ENCODE assay signal across 17 cellular contexts in genomic region chr5:179167871-179168451, GRCh38.
DNase-seq lines count a peak whose midpoint lies in the region; ATAC-seq and TF ChIP-seq lines count a peak whose summit lies in the region.
"Had no signal": no experiment of that assay in that cellular context is flagged by ENCODE, and none has a peak within 500 bp of the region (broad histone marks: within the 10 kb centered on the region; RNA-seq: fewer than 3 reads in every experiment).

No MANE protein-coding gene starts in this region.

- H3K27me3 Mint-ChIP-seq in CD8-positive, alpha-beta T cell (ENCODE audit: low read depth), result peaks cover 11% of the 10 kb centered on the region
- peaks cover 0 to 6% of the 10 kb centered on the region in 2 donors for H3K27me3 Mint-ChIP-seq in natural killer cell (ENCODE audit: low read depth in 2 of 2)

- H3K36me3 ChIP-seq in BLaER1, result no peaks in the 10 kb centered on the region
- no peaks in the 10 kb centered on the region for H3K36me3 ChIP-seq in CD8-positive, alpha-beta T cell (ENCODE audit: insufficient read depth, low read length)
- H3K36me3 ChIP-seq: adrenal gland, cardiac muscle cell, pancreas, thyroid gland had no signal

- H3K9me3 Mint-ChIP-seq in CD8-positive, alpha-beta T cell, result no peaks in the 10 kb centered on the region
- H3K9me3 Mint-ChIP-seq in natural killer cell, result no peaks in the 10 kb centered on the region

- H3K9me3 ChIP-seq in BLaER1, result no peaks in the 10 kb centered on the region
- H3K9me3 ChIP-seq in CD8-positive, alpha-beta T cell (ENCODE audit: low read length), result no peaks in the 10 kb centered on the region
- H3K9me3 ChIP-seq: adrenal gland, pancreas, thyroid gland had no signal

- peaks cover 2% of the 10 kb centered on the region for H3K4me1 Mint-ChIP-seq in CD8-positive, alpha-beta T cell (ENCODE audit: low read depth)
- peaks cover 6 to 7% of the 10 kb centered on the region in 2 donors for H3K4me1 Mint-ChIP-seq in natural killer cell
- H3K4me1 Mint-ChIP-seq: activated CD4-positive, alpha-beta T cell treated with anti-CD3 and anti-CD28 coated beads for 36 hours had no signal

- H3K4me3 Mint-ChIP-seq in CD8-positive, alpha-beta T cell, result peak overlapping the region; percentile 45
- peak overlapping the region; percentile 53 for H3K4me3 Mint-ChIP-seq in natural killer cell
- H3K4me3 Mint-ChIP-seq: activated CD4-positive, alpha-beta T cell treated with anti-CD3 and anti-CD28 coated beads for 36 hours had no signal

- peak overlapping the region; percentile 83 for H3K4me2 ChIP-seq in BLaER1

- CTCF ChIA-PET in CD8-positive, alpha-beta T cell (lab: Charles Lee), result interaction anchor here (0.6 to 3.2 kb wide), 9 partner anchors 9 to 554 kb away, joined by 3 to 16 read pairs (median 3); no protein-coding TSS in a partner anchor

- H3K4me1 ChIP-seq in BLaER1, result peaks cover 19% of the 10 kb centered on the region
- peaks cover 10% of the 10 kb centered on the region for H3K4me1 ChIP-seq in CD8-positive, alpha-beta T cell (ENCODE audit: insufficient read depth, low read length)

- no peak for ATAC-seq in CD8-positive, alpha-beta T cell
- ATAC-seq in natural killer cell (no peak), HG02763 (IDR thresholded peaks at IDR 0.05; ENCODE audit: unreplicated experiment) (no peak), HG02642 (IDR thresholded peaks at IDR 0.05; ENCODE audit: poor library complexity, unreplicated experiment) (no peak)

- intact Hi-C loops in CD8-positive, alpha-beta T cell (cut with DNase I, micrococcal nuclease), result loop anchor here in 1 of 2 experiments (1.0 kb wide), 3 partner anchors 325 to 500 kb away; partner anchors contain the start of gene ZNF354A
- intact Hi-C loops in natural killer cell (cut with micrococcal nuclease), result loop anchor here (5.0 kb wide), 3 partner anchors 324 to 499 kb away; no protein-coding TSS in a partner anchor

- no peak overlapping the region for H3K27ac Mint-ChIP-seq in CD8-positive, alpha-beta T cell
- H3K27ac Mint-ChIP-seq in natural killer cell, result no peak overlapping the region
- H3K27ac Mint-ChIP-seq: activated CD4-positive, alpha-beta T cell treated with anti-CD3 and anti-CD28 coated beads for 36 hours had no signal

- DNase-seq in CD8-positive, alpha-beta T cell, result no peak
- DNase-seq in ecto neural progenitor cell (ENCODE audit: low spot score) (peak; percentile 41), natural killer cell (no peak), GF-D8 (lab: John Stamatoyannopoulos, UW) (no peak), NCI-H2107 (lab: John Stamatoyannopoulos, UW) (no peak)
- DNase-seq: activated CD4-positive, alpha-beta T cell treated with anti-CD3 and anti-CD28 coated beads for 36 hours; AML-193; NCI-H446 treated with DMSO at 0.1 percent for 48 hours; SIG-M5; T-helper 9 cell had no signal

- TF ChIP-seq CTCF in CD8-positive, alpha-beta T cell (IDR thresholded peaks at IDR 0.05), result no peak
- no peak for TF ChIP-seq CTCF in natural killer cell (IDR thresholded peaks at IDR 0.05)

- H4K20me1 ChIP-seq in BLaER1, result no peaks in the 10 kb centered on the region

- no peak overlapping the region for H3K9ac ChIP-seq in BLaER1

- POLR2A ChIA-PET in CD8-positive, alpha-beta T cell (lab: Charles Lee), result interaction anchor here (0.5 kb wide), 1 partner anchor 465 kb away, joined by 3 read pairs; no protein-coding TSS in a partner anchor

- H3K36me3 Mint-ChIP-seq in CD8-positive, alpha-beta T cell, result no peaks in the 10 kb centered on the region
- H3K36me3 Mint-ChIP-seq in natural killer cell, result no peaks in the 10 kb centered on the region

- H3K4me3 ChIP-seq in BLaER1, result peak overlapping the region; percentile 55; the same call in 1 of the 2 replicates
- no peak overlapping the region for H3K4me3 ChIP-seq in CD8-positive, alpha-beta T cell (ENCODE audit: low read depth, low read length)
- H3K4me3 ChIP-seq: cardiac muscle cell, thyroid gland had no signal

- H3K27ac ChIP-seq in BLaER1, result no peak overlapping the region
- H3K27ac ChIP-seq in CD8-positive, alpha-beta T cell (ENCODE audit: low read depth, low read length), result no peak overlapping the region
- H3K27ac ChIP-seq: cardiac muscle cell, pancreas, thyroid gland had no signal

- no peaks in the 10 kb centered on the region for H3K27me3 ChIP-seq in BLaER1
- H3K27me3 ChIP-seq in CD8-positive, alpha-beta T cell (ENCODE audit: insufficient read depth, low read length), result no peaks in the 10 kb centered on the region
- H3K27me3 ChIP-seq: adrenal gland, cardiac muscle cell, pancreas, thyroid gland had no signal
